In genomic region chr3:156456771-156457224, GRCh38 we compare ENCODE assay signal across 15 cellular contexts.
DNase-seq lines count a peak whose midpoint lies in the region; ATAC-seq and TF ChIP-seq lines count a peak whose summit lies in the region.
"Had no signal": no experiment of that assay in that cellular context is flagged by ENCODE, and none has a peak within 500 bp of the region (broad histone marks: within the 10 kb centered on the region; RNA-seq: fewer than 3 reads in every experiment).

No MANE protein-coding gene starts in this region.

- no peak overlapping the region for H3K27ac Mint-ChIP-seq in MCF 10A (ENCODE audit: low read depth, unreplicated experiment)
- H3K27ac Mint-ChIP-seq: activated naive CD8-positive, alpha-beta T cell; CD4-positive, CD25-positive, alpha-beta regulatory T cell; dendritic cell treated with granulocyte-macrophage colony-stimulating factor and Interleukin-4, amounts not matched to agents 40 ng/mL and 50 ng/mL, for 4 days had no signal

- H4K20me1 ChIP-seq in smooth muscle cell (ENCODE audit: low read depth) = no peaks in the 10 kb centered on the region

- H3K4me3 ChIP-seq in HUES64 (ENCODE audit: low read length) (no peak overlapping the region), smooth muscle cell (no peak overlapping the region), left lung (no peak overlapping the region)

- intact Hi-C loops in MCF 10A (cut with micrococcal nuclease) (no loop called here), left ventricle myocardium superior (cut with micrococcal nuclease) (loop anchor here (10.0 kb wide), 1 partner anchor 302 kb away; no protein-coding TSS in a partner anchor), left lung (cut with DNase I) (no loop called here)

- H3K9ac ChIP-seq in HUES64 (ENCODE audit: low read depth, low read length) (peak overlapping the region; percentile 39; the same call in 1 of the 2 replicates), smooth muscle cell (ENCODE audit: low read depth) (no peak overlapping the region)

- POLR2A ChIA-PET in MCF 10A (lab: Yijun Ruan, JAX) = no interaction called here

- H3K4me3 Mint-ChIP-seq in MCF 10A (ENCODE audit: unreplicated experiment) = no peak overlapping the region
- H3K4me3 Mint-ChIP-seq: activated naive CD8-positive, alpha-beta T cell; CD4-positive, CD25-positive, alpha-beta regulatory T cell; dendritic cell treated with granulocyte-macrophage colony-stimulating factor and Interleukin-4, amounts not matched to agents 40 ng/mL and 50 ng/mL, for 4 days had no signal

- no peaks in the 10 kb centered on the region for H3K9me3 ChIP-seq in HUES64 (ENCODE audit: insufficient read depth, low read depth, low read length)
- no peaks in the 10 kb centered on the region for H3K9me3 ChIP-seq in smooth muscle cell (replicated peaks; ENCODE audit: low read depth)
- no peaks in the 10 kb centered on the region for H3K9me3 ChIP-seq in left lung

- ATAC-seq in left ventricle myocardium superior = no peak
- ATAC-seq in left lung = no peak
- no peak for ATAC-seq in SK-N-SH treated with all-trans-retinoic acid at 6 μM for 48 hours

- H3K79me2 ChIP-seq in smooth muscle cell (ENCODE audit: low read depth) = no peaks in the 10 kb centered on the region

- H3K36me3 Mint-ChIP-seq in MCF 10A (ENCODE audit: insufficient read depth, unreplicated experiment) = peaks cover 4% of the 10 kb centered on the region
- H3K36me3 Mint-ChIP-seq: activated naive CD8-positive, alpha-beta T cell; CD4-positive, CD25-positive, alpha-beta regulatory T cell had no signal

- peaks cover 6% of the 10 kb centered on the region for H3K4me1 Mint-ChIP-seq in MCF 10A (ENCODE audit: insufficient read depth, unreplicated experiment)
- H3K4me1 Mint-ChIP-seq: CD4-positive, CD25-positive, alpha-beta regulatory T cell had no signal

- CTCF ChIA-PET in MCF 10A (lab: Yijun Ruan, JAX) = interaction anchor here (0.6 to 1.4 kb wide), 5 partner anchors 52 to 732 kb away, joined by 3 to 5 read pairs (median 3); no protein-coding TSS in a partner anchor

- TF ChIP-seq CTCF in MCF 10A (IDR thresholded peaks at IDR 0.05; ENCODE audit: unreplicated experiment) (no peak), smooth muscle cell (IDR thresholded peaks at IDR 0.05; ENCODE audit: borderline replicate concordance, insufficient read depth, poor library complexity, severe bottlenecking) (no peak), left lung (IDR thresholded peaks at IDR 0.05) (no peak)

- peak overlapping the region; percentile 73 for H2AFZ ChIP-seq in smooth muscle cell (ENCODE audit: low read depth)

- H3K27ac ChIP-seq in HUES64 (ENCODE audit: low read depth, low read length) (peak overlapping the region; percentile 86), smooth muscle cell (ENCODE audit: low read depth) (peak overlapping the region; percentile 84), left lung (no peak overlapping the region)
- H3K27ac ChIP-seq: RWPE1 had no signal

- BruUV-seq in MCF 10A (replicated peaks; lab: Mats Ljungman, UMichigan) = no TSS peak

- H3F3A ChIP-seq in smooth muscle cell (ENCODE audit: low read depth) = no peaks in the 10 kb centered on the region

- DNase-seq in MCF 10A (ENCODE audit: unreplicated experiment) (peak; percentile 30), iPS-NIHi11 (ENCODE audit: low spot score) (peak; percentile 27), smooth muscle cell (lab: John Stamatoyannopoulos, UW; ENCODE audit: unreplicated experiment) (no peak), NCI-H524 treated with DMSO at 0.1 percent for 48 hours (lab: John Stamatoyannopoulos, UW) (no peak), left ventricle myocardium superior (no peak), left lung (no peak)
- DNase-seq: activated CD8-positive, alpha-beta memory T cell treated with anti-CD3 and anti-CD28 coated beads for 24 hours; CD4-positive, CD25-positive, alpha-beta regulatory T cell; NCI-H1105; NCI-H510A had no signal

- 41% methylated on average over 5 of the region's 5 CpGs for WGBS in HUES64
- under 1% methylated on average over 5 of the region's 5 CpGs for WGBS in smooth muscle cell (ENCODE audit: low lambda C conversion rate)

- peaks cover 17% of the 10 kb centered on the region for H3K27me3 Mint-ChIP-seq in MCF 10A (ENCODE audit: insufficient read depth, unreplicated experiment)
- H3K27me3 Mint-ChIP-seq: activated naive CD8-positive, alpha-beta T cell; dendritic cell treated with granulocyte-macrophage colony-stimulating factor and Interleukin-4, amounts not matched to agents 40 ng/mL and 50 ng/mL, for 4 days had no signal

- H3K4me1 ChIP-seq in HUES64 (ENCODE audit: insufficient read depth, low read length) (peaks cover 27% of the 10 kb centered on the region), smooth muscle cell (ENCODE audit: low read depth) (peaks cover 6% of the 10 kb centered on the region), left lung (no peaks in the 10 kb centered on the region)

- no peaks in the 10 kb centered on the region for H3K36me3 ChIP-seq in HUES64 (ENCODE audit: insufficient read depth, low read length)
- H3K36me3 ChIP-seq in smooth muscle cell (ENCODE audit: low read depth) = no peaks in the 10 kb centered on the region
- no peaks in the 10 kb centered on the region for H3K36me3 ChIP-seq in left lung

- peak overlapping the region; percentile 29 for H3K4me2 ChIP-seq in smooth muscle cell

- no peaks in the 10 kb centered on the region for H3K9me3 Mint-ChIP-seq in MCF 10A (ENCODE audit: unreplicated experiment)
- H3K9me3 Mint-ChIP-seq: dendritic cell treated with granulocyte-macrophage colony-stimulating factor and Interleukin-4, amounts not matched to agents 40 ng/mL and 50 ng/mL, for 4 days had no signal

- H3K27me3 ChIP-seq in HUES64 (ENCODE audit: insufficient read depth, low read length) = no peaks in the 10 kb centered on the region
- H3K27me3 ChIP-seq in smooth muscle cell (ENCODE audit: low read depth) = no peaks in the 10 kb centered on the region
- H3K27me3 ChIP-seq in left lung = no peaks in the 10 kb centered on the region

TF ChIP-seq in SK-N-SH treated with all-trans-retinoic acid at 6 μM for 48 hours, 23 proteins besides CTCF, POLR2A, EP300 and RAD21 (continues in another document):
- TF ChIP-seq ZNF565 (CRISPR knock-in tag; conservative IDR thresholded peaks at IDR 0.05; ENCODE audit: low read depth) = no peak
- no peak for TF ChIP-seq ZC3H10 (CRISPR knock-in tag; IDR thresholded peaks at IDR 0.05)
- no peak for TF ChIP-seq ESRRG (CRISPR knock-in tag; IDR thresholded peaks at IDR 0.05)
- no peak for TF ChIP-seq RARB (CRISPR knock-in tag; IDR thresholded peaks at IDR 0.05)
- TF ChIP-seq GLIS3 (CRISPR knock-in tag; IDR thresholded peaks at IDR 0.05) = no peak
- TF ChIP-seq ZFP30 (CRISPR knock-in tag; IDR thresholded peaks at IDR 0.05) = no peak
- no peak for TF ChIP-seq PPARA (CRISPR knock-in tag; IDR thresholded peaks at IDR 0.05; ENCODE audit: borderline replicate concordance)
- no peak for TF ChIP-seq ZFP3 (CRISPR knock-in tag; IDR thresholded peaks at IDR 0.05)
- no peak for TF ChIP-seq ISL1 (CRISPR knock-in tag; IDR thresholded peaks at IDR 0.05)
- TF ChIP-seq OSR1 (CRISPR knock-in tag; IDR thresholded peaks at IDR 0.05) = no peak
- TF ChIP-seq ARNTL (CRISPR knock-in tag; IDR thresholded peaks at IDR 0.05; ENCODE audit: borderline replicate concordance, low read depth) = no peak
- no peak for TF ChIP-seq TSHZ2 (CRISPR knock-in tag; IDR thresholded peaks at IDR 0.05)
- TF ChIP-seq SNAI2 (CRISPR knock-in tag; IDR thresholded peaks at IDR 0.05) = no peak
- TF ChIP-seq CSDC2 (CRISPR knock-in tag; IDR thresholded peaks at IDR 0.05) = no peak
- no peak for TF ChIP-seq ZNF70 (CRISPR knock-in tag; IDR thresholded peaks at IDR 0.05)
- no peak for TF ChIP-seq POU6F1 (CRISPR knock-in tag; IDR thresholded peaks at IDR 0.05; ENCODE audit: borderline replicate concordance, low read depth)
- no peak for TF ChIP-seq ZNF8 (CRISPR knock-in tag; IDR thresholded peaks at IDR 0.05)
- TF ChIP-seq BACH2 (CRISPR knock-in tag; IDR thresholded peaks at IDR 0.05; ENCODE audit: borderline replicate concordance) = no peak

Comparison
In these comparisons a context has a peak if more than half of its experiments do, and no peak if none do; other contexts are left out.
1. H3K27ac ChIP-seq: peak in HUES64 (single experiment) and smooth muscle cell (single experiment); none in left lung (0 of 2).
2. DNase-seq: peak in MCF 10A (single experiment) and iPS-NIHi11 (single experiment); none in smooth muscle cell (single experiment), NCI-H524 treated with DMSO at 0.1 percent for 48 hours (single experiment), left ventricle myocardium superior (single experiment) and left lung (0 of 2).